9 cellular contexts compared by ENCODE assay signal in genomic region chr11:68099474-68100405, GRCh38. TPM values are rescaled to one million over a fixed set of nuclear protein-coding genes. Genes with fewer than 3 reads are reported as not detected.
DNase-seq lines count a peak whose midpoint lies in the region; ATAC-seq, FAIRE-seq and TF ChIP-seq lines count a peak whose summit lies in the region.
"Had no signal": no experiment of that assay in that cellular context is flagged by ENCODE, and none has a peak within 500 bp of the region (broad histone marks: within the 10 kb centered on the region; RNA-seq: fewer than 3 reads in every experiment).

No MANE protein-coding gene starts in this region.

- no peak overlapping the region for H3K4me3 ChIP-seq in lung

- ATAC-seq in lung (ENCODE audit: insufficient read depth, low FRiP score) (peak; percentile 64), HG03095 (IDR thresholded peaks at IDR 0.05; ENCODE audit: unreplicated experiment) (no peak)

- CTCF ChIA-PET in GM10248 (lab: Yijun Ruan, JAX): interaction anchor here (0.9 to 4.4 kb wide), 3 partner anchors 10 to 26 kb away, joined by 3 to 25 read pairs (median 4); no protein-coding TSS in a partner anchor

- H3K4me1 ChIP-seq in lung (ENCODE audit: control insufficient read depth in 2 of 2, insufficient read depth in 2 of 2, low read length in 2 of 2): peaks cover 0 to 4% of the 10 kb centered on the region in 2 donors

- H3K9me3 ChIP-seq in lung (ENCODE audit: control insufficient read depth in 2 of 2, insufficient read depth in 1 of 2, low read length in 1 of 2): no peaks in the 10 kb centered on the region

- no peaks in the 10 kb centered on the region for H3K36me3 ChIP-seq in lung (ENCODE audit: control insufficient read depth in 2 of 2, insufficient read depth in 2 of 2, low read length in 2 of 2)

- no peaks in the 10 kb centered on the region for H3K27me3 ChIP-seq in lung (ENCODE audit: control insufficient read depth, insufficient read depth)

- peak overlapping the region; percentile 26 to 74 for H3K27ac ChIP-seq in lung (ENCODE audit: low read depth in 1 of 2, low read length in 1 of 2)
- H3K27ac ChIP-seq: HL-60 had no signal

- TF ChIP-seq CTCF in GM10248 (IDR thresholded peaks at IDR 0.05; ENCODE audit: control extremely low read depth, extremely low read depth, low read depth, missing control alignments) (no peak), lung (IDR thresholded peaks at IDR 0.05; ENCODE audit: control extremely low read depth, extremely low read depth) (no peak)

- POLR2A ChIA-PET in GM10248 (lab: Yijun Ruan, JAX): no interaction called here

- WGBS in lung, 2 donors: 35% methylated on average over 12 of the region's 12 CpGs

- no peak for FAIRE-seq in frontal cortex (lab: Jason Lieb, UNC)

- DNase-seq in GM10248 (ENCODE audit: extremely low spot score) (peak; percentile 46), NCI-H2081 (lab: John Stamatoyannopoulos, UW) (peak; percentile 40 to 83), lung (ENCODE audit: low spot score) (peak; percentile 69), frontal cortex (ENCODE audit: low spot score in 2 of 2) (no peak), T1000 (lab: John Stamatoyannopoulos, UW) (no peak), NCI-H1048 (lab: John Stamatoyannopoulos, UW) (no peak)
- peak; percentile 31 for DNase-seq in activated naive CD4-positive, alpha-beta T cell treated with anti-CD3 and anti-CD28 coated beads, Interleukin-2, amount 50 U/mL, for 16 hours

RNA-seq across cellular contexts. Expression of gene CHKA, which starts 21.4 kb away (rescaled TPM):
- total RNA-seq in lung: 10 to 100 TPM; 55.8 to 73.4 TPM
- 10 to 100 TPM; 17.6 to 42.2 TPM for polyA plus RNA-seq in lung
- total RNA-seq in frontal cortex: 26.1 TPM

Comparison
In these comparisons a context has a peak if more than half of its experiments do, and no peak if none do; other contexts are left out.
1. DNase-seq: peak in GM10248 (single experiment), NCI-H2081 (2 of 2), activated naive CD4-positive, alpha-beta T cell treated with anti-CD3 and anti-CD28 coated beads, Interleukin-2, amount 50 U/mL, for 16 hours (single experiment) and lung (single experiment); none in frontal cortex (0 of 2), T1000 (single experiment) and NCI-H1048 (single experiment).